ENCODE assay signal across 10 cellular contexts in genomic region chrX:42119076-42119475, GRCh38.
DNase-seq lines count a peak whose midpoint lies in the region; ATAC-seq and TF ChIP-seq lines count a peak whose summit lies in the region.
"Had no signal": no experiment of that assay in that cellular context is flagged by ENCODE, and none has a peak within 500 bp of the region (broad histone marks: within the 10 kb centered on the region; RNA-seq: fewer than 3 reads in every experiment).

No MANE protein-coding gene starts in this region.

- peaks cover 6% of the 10 kb centered on the region for H3K4me1 Mint-ChIP-seq in stimulated activated effector memory CD8-positive, alpha-beta T cell treated with anti-CD3 and anti-CD28 coated beads, Interleukin-12 subunit alpha, Interleukin-12 subunit beta, amount 100 ng/mL, for 72 hours

- no peaks in the 10 kb centered on the region for H3K27me3 ChIP-seq in uterus
- no peaks in the 10 kb centered on the region for H3K27me3 ChIP-seq in vagina

- H3K4me3 Mint-ChIP-seq in stimulated activated effector memory CD8-positive, alpha-beta T cell treated with anti-CD3 and anti-CD28 coated beads, Interleukin-12 subunit alpha, Interleukin-12 subunit beta, amount 100 ng/mL, for 72 hours = no peak overlapping the region

- H3K4me1 ChIP-seq in uterus = no peaks in the 10 kb centered on the region
- no peaks in the 10 kb centered on the region for H3K4me1 ChIP-seq in vagina

- TF ChIP-seq POLR2A in uterus (IDR thresholded peaks at IDR 0.05) (no peak), vagina (IDR thresholded peaks at IDR 0.05) (no peak)

- DNase-seq in NCI-H2081 (lab: John Stamatoyannopoulos, UW) = peak; percentile 18 to 50
- DNase-seq in NCI-H2081 treated with DMSO at 0.1 percent for 48 hours (lab: John Stamatoyannopoulos, UW) = no peak
- DNase-seq in NCI-H460 (ENCODE audit: extremely low read depth, low read depth) = peak; percentile 21
- DNase-seq in dermis blood vessel endothelial cell = peak; percentile 2
- no peak for DNase-seq in stimulated activated effector memory CD8-positive, alpha-beta T cell treated with anti-CD3 and anti-CD28 coated beads, Interleukin-12 subunit alpha, Interleukin-12 subunit beta, amount 100 ng/mL, for 72 hours (ENCODE audit: low spot score in 2 of 2)
- no peak for DNase-seq in uterus
- no peak for DNase-seq in vagina (ENCODE audit: extremely low spot score in 2 of 2)
- DNase-seq: H7, T-helper 1 cell had no signal

- TF ChIP-seq CTCF in uterus (IDR thresholded peaks at IDR 0.05) (no peak), vagina (IDR thresholded peaks at IDR 0.05) (no peak)

- intact Hi-C loops in uterus (cut with DNase I; ENCODE audit: low total_unique reads) = no loop called here
- intact Hi-C loops in vagina (cut with DNase I) = no loop called here

- H3K9me3 Mint-ChIP-seq in stimulated activated effector memory CD8-positive, alpha-beta T cell treated with anti-CD3 and anti-CD28 coated beads, Interleukin-12 subunit alpha, Interleukin-12 subunit beta, amount 100 ng/mL, for 72 hours = peaks cover 4% of the 10 kb centered on the region

- ATAC-seq in stimulated activated effector memory CD8-positive, alpha-beta T cell treated with anti-CD3 and anti-CD28 coated beads, Interleukin-12 subunit alpha, Interleukin-12 subunit beta, amount 100 ng/mL, for 72 hours = no peak
- ATAC-seq in activated CD4-positive, CD25-positive, alpha-beta regulatory T cell treated with anti-CD3 and anti-CD28 coated beads, Interleukin-2, amount 50 U/mL, for 24 hours = no peak

- H3K9me3 ChIP-seq in uterus (no peaks in the 10 kb centered on the region), vagina (no peaks in the 10 kb centered on the region)

- H3K36me3 ChIP-seq in uterus (no peaks in the 10 kb centered on the region), vagina (no peaks in the 10 kb centered on the region)

- H3K27ac ChIP-seq in uterus = no peak overlapping the region
- H3K27ac ChIP-seq in vagina = no peak overlapping the region

- H3K27ac Mint-ChIP-seq in stimulated activated effector memory CD8-positive, alpha-beta T cell treated with anti-CD3 and anti-CD28 coated beads, Interleukin-12 subunit alpha, Interleukin-12 subunit beta, amount 100 ng/mL, for 72 hours = peak overlapping the region; percentile 60

- no peaks in the 10 kb centered on the region for H3K36me3 Mint-ChIP-seq in stimulated activated effector memory CD8-positive, alpha-beta T cell treated with anti-CD3 and anti-CD28 coated beads, Interleukin-12 subunit alpha, Interleukin-12 subunit beta, amount 100 ng/mL, for 72 hours

- H3K4me3 ChIP-seq in uterus (no peak overlapping the region), vagina (no peak overlapping the region)

Comparison
In these comparisons a context has a peak if more than half of its experiments do, and no peak if none do; other contexts are left out.
1. DNase-seq: peak in NCI-H2081 (2 of 2), NCI-H460 (single experiment) and dermis blood vessel endothelial cell (single experiment); none in NCI-H2081 treated with DMSO at 0.1 percent for 48 hours (single experiment), stimulated activated effector memory CD8-positive, alpha-beta T cell treated with anti-CD3 and anti-CD28 coated beads, Interleukin-12 subunit alpha, Interleukin-12 subunit beta, amount 100 ng/mL, for 72 hours (0 of 2), uterus (0 of 2) and vagina (0 of 2).